ENCODE assay signal across 15 cellular contexts in genomic region chr3:115498898-115499297, GRCh38.
"Had no signal": no experiment of that assay in that cellular context is flagged by ENCODE, and none has a peak within 500 bp of the region (broad histone marks: within the 10 kb centered on the region; RNA-seq: fewer than 3 reads in every experiment).

No MANE protein-coding gene starts in this region.

- H3K79me2 ChIP-seq: hepatocyte had no signal

- H3K4me2 ChIP-seq: hepatocyte had no signal

- DNase-seq: activated CD4-positive, alpha-beta T cell treated with anti-CD3 and anti-CD28 coated beads for 1 hour; activated T-cell treated with anti-CD3 and anti-CD28 coated beads, Interleukin-2, amount 50 U/mL, for 1 hour; cortex of kidney; effector CD8-positive, alpha-beta T cell; foreskin keratinocyte; immature natural killer cell; nephron progenitor cell; nucleus accumbens; stimulated activated CD4-positive, alpha-beta T cell treated with anti-CD3 and anti-CD28 coated beads, Interleukin-4, amount 100 ng/mL, for 4 hours; T-helper 9 cell had no signal

- H3K36me3 ChIP-seq: breast epithelium, tibial nerve had no signal

- H2AFZ ChIP-seq: hepatocyte had no signal

- H3K27me3 ChIP-seq: breast epithelium, hepatocyte, tibial nerve had no signal

- ATAC-seq: activated naive CD4-positive, alpha-beta T cell treated with anti-CD3 and anti-CD28 coated beads, Interleukin-2, amount 50 U/mL, for 72 hours; activated T-helper 17 cell treated with anti-CD3 and anti-CD28 coated beads, Interleukin-2, amount 50 U/mL, for 72 hours; foreskin keratinocyte had no signal

- H3K4me1 ChIP-seq: breast epithelium, foreskin keratinocyte, tibial nerve had no signal

- H3K4me3 ChIP-seq: breast epithelium, hepatocyte, tibial nerve had no signal

- H3K27ac ChIP-seq: breast epithelium, foreskin keratinocyte, hepatocyte, tibial nerve had no signal

- H3K9me3 ChIP-seq: breast epithelium, tibial nerve had no signal
